ENCODE assay signal across 7 cellular contexts in genomic region chr2:25951071-25951547, GRCh38. TPM values are rescaled to one million over a fixed set of nuclear protein-coding genes. Genes with fewer than 3 reads are reported as not detected.
DNase-seq lines count a peak whose midpoint lies in the region; ATAC-seq, FAIRE-seq and TF ChIP-seq lines count a peak whose summit lies in the region.

No MANE protein-coding gene starts in this region.

- H3K4me3 ChIP-seq in LNCaP clone FGC (ENCODE audit: low read depth, low read length): no peak overlapping the region

- no peak overlapping the region for H3K4me3 Mint-ChIP-seq in activated T-cell treated with anti-CD3 and anti-CD28 coated beads, Interleukin-2, amount 50 U/mL, for 72 hours
- H3K4me3 Mint-ChIP-seq in natural killer cell treated with Interleukin-12 subunit alpha and Interleukin-12 subunit beta and Interleukin-15 and Interleukin-18, amount 100 ng/mL, for 72 hours: no peak overlapping the region
- no peak overlapping the region for H3K4me3 Mint-ChIP-seq in stimulated activated naive B cell treated with anti-CD40 and anti-IgM and Interleukin-4, amounts not matched to agents 10 μg/mL and 1 μg/mL and 100 μg/mL, for 72 hours

- TF ChIP-seq CTCF in GM13976 (IDR thresholded peaks at IDR 0.05; ENCODE audit: borderline replicate concordance, control extremely low read depth, extremely low read depth, insufficient read depth, missing control alignments): peak; percentile 92
- TF ChIP-seq CTCF in LNCaP clone FGC (IDR thresholded peaks at IDR 0.05; ENCODE audit: control insufficient read depth, extremely low read depth, insufficient read depth): peak; percentile 93

- peak; percentile 82 to 90 for ATAC-seq in activated T-cell treated with anti-CD3 and anti-CD28 coated beads, Interleukin-2, amount 50 U/mL, for 72 hours (replicated peaks in 1 of 2)
- peak; percentile 84 to 86 for ATAC-seq in natural killer cell treated with Interleukin-12 subunit alpha and Interleukin-12 subunit beta and Interleukin-15 and Interleukin-18, amount 100 ng/mL, for 72 hours
- peak; percentile 96 to 97 for ATAC-seq in stimulated activated naive B cell treated with anti-CD40 and anti-IgM and Interleukin-4, amounts not matched to agents 10 μg/mL and 1 μg/mL and 100 μg/mL, for 72 hours (replicated peaks)

- no peak overlapping the region for H3K27ac Mint-ChIP-seq in activated T-cell treated with anti-CD3 and anti-CD28 coated beads, Interleukin-2, amount 50 U/mL, for 72 hours
- no peak overlapping the region for H3K27ac Mint-ChIP-seq in natural killer cell treated with Interleukin-12 subunit alpha and Interleukin-12 subunit beta and Interleukin-15 and Interleukin-18, amount 100 ng/mL, for 72 hours
- no peak overlapping the region for H3K27ac Mint-ChIP-seq in stimulated activated naive B cell treated with anti-CD40 and anti-IgM and Interleukin-4, amounts not matched to agents 10 μg/mL and 1 μg/mL and 100 μg/mL, for 72 hours

- DNase-seq in GM13976 (ENCODE audit: low spot score): peak; percentile 85
- peak; percentile 73 for DNase-seq in LNCaP clone FGC (ENCODE audit: low read depth)
- DNase-seq in RCC 7860 (ENCODE audit: low spot score): peak; percentile 81
- DNase-seq in activated T-cell treated with anti-CD3 and anti-CD28 coated beads, Interleukin-2, amount 50 U/mL, for 72 hours: peak; percentile 67 to 76
- DNase-seq in fibroblast of gingiva (ENCODE audit: low read depth): peak; percentile 72
- peak; percentile 69 for DNase-seq in natural killer cell treated with Interleukin-12 subunit alpha and Interleukin-12 subunit beta and Interleukin-15 and Interleukin-18, amount 100 ng/mL, for 72 hours (ENCODE audit: low spot score)
- DNase-seq in stimulated activated naive B cell treated with anti-CD40 and anti-IgM and Interleukin-4, amounts not matched to agents 10 μg/mL and 1 μg/mL and 100 μg/mL, for 72 hours: peak; percentile 24

- H3K36me3 Mint-ChIP-seq in activated T-cell treated with anti-CD3 and anti-CD28 coated beads, Interleukin-2, amount 50 U/mL, for 72 hours (ENCODE audit: insufficient read depth in 2 of 2): no peaks in the 10 kb centered on the region
- H3K36me3 Mint-ChIP-seq in natural killer cell treated with Interleukin-12 subunit alpha and Interleukin-12 subunit beta and Interleukin-15 and Interleukin-18, amount 100 ng/mL, for 72 hours: no peaks in the 10 kb centered on the region
- H3K36me3 Mint-ChIP-seq in stimulated activated naive B cell treated with anti-CD40 and anti-IgM and Interleukin-4, amounts not matched to agents 10 μg/mL and 1 μg/mL and 100 μg/mL, for 72 hours: no peaks in the 10 kb centered on the region

- FAIRE-seq in RCC 7860 (lab: Jason Lieb, UNC): peak; percentile 58

- in situ Hi-C loops in GM13976 (cut with MboI; ENCODE audit: low sequenced_read_pairs, unreplicated experiment): no loop called here

- H3K27me3 Mint-ChIP-seq in activated T-cell treated with anti-CD3 and anti-CD28 coated beads, Interleukin-2, amount 50 U/mL, for 72 hours (ENCODE audit: low read depth): no peaks in the 10 kb centered on the region
- no peaks in the 10 kb centered on the region for H3K27me3 Mint-ChIP-seq in natural killer cell treated with Interleukin-12 subunit alpha and Interleukin-12 subunit beta and Interleukin-15 and Interleukin-18, amount 100 ng/mL, for 72 hours
- H3K27me3 Mint-ChIP-seq in stimulated activated naive B cell treated with anti-CD40 and anti-IgM and Interleukin-4, amounts not matched to agents 10 μg/mL and 1 μg/mL and 100 μg/mL, for 72 hours: peaks cover 0 to 3% of the 10 kb centered on the region in 2 donors

- H3K4me1 Mint-ChIP-seq in activated T-cell treated with anti-CD3 and anti-CD28 coated beads, Interleukin-2, amount 50 U/mL, for 72 hours (ENCODE audit: low read depth): no peaks in the 10 kb centered on the region
- H3K4me1 Mint-ChIP-seq in natural killer cell treated with Interleukin-12 subunit alpha and Interleukin-12 subunit beta and Interleukin-15 and Interleukin-18, amount 100 ng/mL, for 72 hours (ENCODE audit: low read depth in 2 of 2): peaks cover 0 to 4% of the 10 kb centered on the region in 2 donors
- peaks cover 0 to 2% of the 10 kb centered on the region in 2 donors for H3K4me1 Mint-ChIP-seq in stimulated activated naive B cell treated with anti-CD40 and anti-IgM and Interleukin-4, amounts not matched to agents 10 μg/mL and 1 μg/mL and 100 μg/mL, for 72 hours

- H3K9me3 Mint-ChIP-seq in activated T-cell treated with anti-CD3 and anti-CD28 coated beads, Interleukin-2, amount 50 U/mL, for 72 hours: no peaks in the 10 kb centered on the region
- H3K9me3 Mint-ChIP-seq in natural killer cell treated with Interleukin-12 subunit alpha and Interleukin-12 subunit beta and Interleukin-15 and Interleukin-18, amount 100 ng/mL, for 72 hours: no peaks in the 10 kb centered on the region
- H3K9me3 Mint-ChIP-seq in stimulated activated naive B cell treated with anti-CD40 and anti-IgM and Interleukin-4, amounts not matched to agents 10 μg/mL and 1 μg/mL and 100 μg/mL, for 72 hours: no peaks in the 10 kb centered on the region

RNA-seq across cellular contexts. Expression of gene KIF3C, which starts 31.2 kb away (rescaled TPM):
- 1 to 10 TPM; 4.0 to 4.2 TPM for total RNA-seq in activated T-cell treated with anti-CD3 and anti-CD28 coated beads, Interleukin-2, amount 50 U/mL, for 72 hours
- total RNA-seq in natural killer cell treated with Interleukin-12 subunit alpha and Interleukin-12 subunit beta and Interleukin-15 and Interleukin-18, amount 100 ng/mL, for 72 hours: 1 to 10 TPM in 1 of 2 donors, under 1 TPM in 1; 0.93 to 2.5 TPM

Comparison
In these comparisons a context has a peak if more than half of its experiments do, and no peak if none do; other contexts are left out.
1. DNase-seq: peak in every context shown above with its lines; median percentile 85 in GM13976; 81 in RCC 7860; 73 in LNCaP clone FGC; 72 in fibroblast of gingiva; 72 in activated T-cell treated with anti-CD3 and anti-CD28 coated beads, Interleukin-2, amount 50 U/mL, for 72 hours; 69 in natural killer cell treated with Interleukin-12 subunit alpha and Interleukin-12 subunit beta and Interleukin-15 and Interleukin-18, amount 100 ng/mL, for 72 hours; 24 in stimulated activated naive B cell treated with anti-CD40 and anti-IgM and Interleukin-4, amounts not matched to agents 10 μg/mL and 1 μg/mL and 100 μg/mL, for 72 hours.